Comparison of ENCODE assay signal across 25 cellular contexts in genomic region chr1:165225650-165226049, GRCh38.
"Had no signal": no experiment of that assay in that cellular context is flagged by ENCODE, and none has a peak within 500 bp of the region (broad histone marks: within the 10 kb centered on the region; RNA-seq: fewer than 3 reads in every experiment).

No MANE protein-coding gene starts in this region.

- H3K4me1 ChIP-seq: stomach, suprapubic skin, testis, thyroid gland, tibial nerve, transverse colon, upper lobe of left lung, upper lobe of right lung, uterus, vagina had no signal

- H3K27me3 ChIP-seq: testis, thyroid gland, tibial nerve, transverse colon, upper lobe of left lung, upper lobe of right lung, uterus, vagina had no signal

- FAIRE-seq: urothelium cell line had no signal

- H3K9me3 ChIP-seq: stomach, suprapubic skin, testis, thoracic aorta, thyroid gland, tibial artery, tibial nerve, transverse colon, upper lobe of left lung, upper lobe of right lung, uterus, vagina had no signal

- DNase-seq: stimulated activated CD4-positive, alpha-beta T cell treated with anti-CD3 and anti-CD28 coated beads, Interleukin-2, amount 100 ng/mL, for 48 hours; stimulated activated CD4-positive, alpha-beta T cell treated with anti-CD3 and anti-CD28 coated beads, Interleukin-4, amount 100 ng/mL, for 1 hour; stimulated activated CD4-positive, alpha-beta T cell treated with anti-CD3 and anti-CD28 coated beads, Interleukin-4, amount 100 ng/mL, for 24 hours; stimulated activated CD4-positive, alpha-beta T cell treated with anti-CD3 and anti-CD28 coated beads, Interleukin-4, amount 100 ng/mL, for 4 hours; stimulated activated CD8-positive, alpha-beta memory T cell treated with anti-CD3 and anti-CD28 coated beads, Interleukin-4, amount 100 ng/mL, for 48 hours; stimulated activated naive B cell treated with anti-CD40 and anti-IgM and Interleukin-4, amounts not matched to agents 10 μg/mL and 1 μg/mL and 100 μg/mL, for 72 hours; stimulated activated naive CD4-positive, alpha-beta T cell; stimulated activated naive CD4-positive, alpha-beta T cell treated with Interleukin-2 at 50 U/mL for 16 hours; stimulated activated naive CD8-positive, alpha-beta T cell treated with anti-CD3 and anti-CD28 coated beads, Interleukin-15, amount 100 ng/mL, for 72 hours; stimulated activated naive CD8-positive, alpha-beta T cell treated with anti-CD3 and anti-CD28 coated beads, Interleukin-15, Interleukin-2, amounts not matched to agents 100 U/mL and 50 U/mL, for 24 hours; stomach; substantia nigra; testis; thyroid gland; tibial artery; transverse colon; trophoblast cell; upper lobe of left lung; upper lobe of right lung; uterus had no signal

- H3K36me3 ChIP-seq: stomach, suprapubic skin, thoracic aorta, thyroid gland, tibial artery, tibial nerve, transverse colon, upper lobe of left lung, upper lobe of right lung, uterus, vagina had no signal

- H3K4me3 ChIP-seq: stomach, suprapubic skin, testis, thoracic aorta, thyroid gland, tibial artery, tibial nerve, transverse colon, upper lobe of left lung, upper lobe of right lung, uterus, vagina had no signal

- H3K27ac ChIP-seq: stomach, suprapubic skin, testis, thoracic aorta, thyroid gland, tibial artery, tibial nerve, transverse colon, upper lobe of left lung, upper lobe of right lung, uterus, vagina had no signal
